27 cellular contexts compared by ENCODE assay signal in genomic region chr19:51663650-51664049, GRCh38. TPM values are rescaled to one million over a fixed set of nuclear protein-coding genes. Genes with fewer than 3 reads are reported as not detected.
"Had no signal": no experiment of that assay in that cellular context is flagged by ENCODE, and none has a peak within 500 bp of the region (broad histone marks: within the 10 kb centered on the region; RNA-seq: fewer than 3 reads in every experiment).

No MANE protein-coding gene starts in this region.

- H3K27me3 ChIP-seq: testis, thyroid gland, upper lobe of left lung, vagina had no signal

- H3K4me1 ChIP-seq: stomach, suprapubic skin, testis, thyroid gland, tibial artery, tibial nerve, transverse colon, upper lobe of left lung, upper lobe of right lung, uterus, vagina had no signal

- DNase-seq: stimulated activated CD4-positive, alpha-beta T cell treated with anti-CD3 and anti-CD28 coated beads, Interleukin-2, amount 100 ng/mL, for 48 hours; stimulated activated CD4-positive, alpha-beta T cell treated with anti-CD3 and anti-CD28 coated beads, Interleukin-4, amount 100 ng/mL, for 1 hour; stimulated activated CD4-positive, alpha-beta T cell treated with anti-CD3 and anti-CD28 coated beads, Interleukin-4, amount 100 ng/mL, for 24 hours; stimulated activated CD4-positive, alpha-beta T cell treated with anti-CD3 and anti-CD28 coated beads, Interleukin-4, amount 100 ng/mL, for 4 hours; stimulated activated CD8-positive, alpha-beta memory T cell treated with anti-CD3 and anti-CD28 coated beads, Interleukin-4, amount 100 ng/mL, for 48 hours; stimulated activated naive B cell treated with anti-CD40 and anti-IgM and Interleukin-4, amounts not matched to agents 10 μg/mL and 1 μg/mL and 100 μg/mL, for 72 hours; stimulated activated naive CD4-positive, alpha-beta T cell; stimulated activated naive CD4-positive, alpha-beta T cell treated with Interleukin-2 at 50 U/mL for 16 hours; stimulated activated naive CD8-positive, alpha-beta T cell treated with anti-CD3 and anti-CD28 coated beads, Interleukin-15, amount 100 ng/mL, for 72 hours; stimulated activated naive CD8-positive, alpha-beta T cell treated with anti-CD3 and anti-CD28 coated beads, Interleukin-15, Interleukin-2, amounts not matched to agents 100 U/mL and 50 U/mL, for 24 hours; stomach; substantia nigra; testis; thyroid gland; tibial artery; transverse colon; trophoblast cell; upper lobe of left lung; upper lobe of right lung; uterus had no signal

- ATAC-seq: stimulated activated effector memory CD8-positive, alpha-beta T cell treated with anti-CD3 and anti-CD28 coated beads, Interleukin-12 subunit alpha, Interleukin-12 subunit beta, amount 100 ng/mL, for 72 hours; stimulated activated memory B cell treated with anti-CD40 and anti-IgM and Interleukin-4, amounts not matched to agents 10 μg/mL and 1 μg/mL and 100 μg/mL, for 72 hours; stimulated activated naive B cell treated with anti-CD40 and anti-IgM and Interleukin-4, amounts not matched to agents 10 μg/mL and 1 μg/mL and 100 μg/mL, for 72 hours; stimulated activated naive CD8-positive, alpha-beta T cell treated with anti-CD3 and anti-CD28 coated beads, Interleukin-15, amount 100 ng/mL, for 72 hours; stimulated activated naive CD8-positive, alpha-beta T cell treated with anti-CD3 and anti-CD28 coated beads, Interleukin-15, Interleukin-2, amounts not matched to agents 100 U/mL and 50 U/mL, for 24 hours; upper lobe of right lung had no signal

- H3K36me3 ChIP-seq: stomach, suprapubic skin, thoracic aorta, thyroid gland, tibial artery, tibial nerve, transverse colon, upper lobe of left lung, upper lobe of right lung, uterus, vagina had no signal

- H3K4me3 ChIP-seq: stomach, suprapubic skin, testis, thoracic aorta, thyroid gland, tibial artery, tibial nerve, transverse colon, upper lobe of left lung, upper lobe of right lung, uterus, vagina had no signal

- H3K27ac ChIP-seq: stomach, suprapubic skin, testis, thoracic aorta, thyroid gland, tibial artery, tibial nerve, transverse colon, upper lobe of left lung, upper lobe of right lung, uterus, vagina had no signal

- H3K9me3 ChIP-seq: suprapubic skin, testis, thoracic aorta, thyroid gland, tibial artery, transverse colon, upper lobe of left lung, upper lobe of right lung, uterus, vagina had no signal

RNA-seq across cellular contexts. Expression of gene SIGLEC14, which starts 17.0 kb away (rescaled TPM):
- total RNA-seq: vagina had no signal

RNA-seq across cellular contexts. Expression of gene SIGLEC5, which starts 33.4 kb away (rescaled TPM):
- total RNA-seq: testis had no signal
- polyA plus RNA-seq: thymus had no signal
